8 cellular contexts compared by ENCODE assay signal in the genomic region with DNA sequence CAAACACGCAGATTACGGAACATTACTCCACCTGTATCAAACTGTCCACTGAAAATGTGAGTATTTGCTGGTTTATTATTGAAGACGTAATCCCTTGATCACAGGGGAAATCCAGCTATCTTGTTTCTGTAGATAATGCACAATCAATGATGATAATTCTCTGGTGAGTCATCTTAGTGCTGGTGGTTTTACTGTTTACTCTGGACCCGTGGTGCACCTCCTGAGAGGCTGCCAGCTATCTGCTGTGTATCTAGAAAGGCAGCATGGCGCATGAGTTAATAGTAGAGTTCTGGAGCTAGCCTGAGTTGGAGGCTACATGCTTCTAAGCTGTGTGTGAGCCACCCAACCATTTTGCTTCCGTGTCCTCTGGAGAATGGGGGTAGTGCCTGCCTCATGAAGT.
DNase-seq lines count a peak whose midpoint lies in the region; ATAC-seq and FAIRE-seq lines count a peak whose summit lies in the region.
"Had no signal": no experiment of that assay in that cellular context is flagged by ENCODE, and none has a peak within 500 bp of the region (broad histone marks: within the 10 kb centered on the region; RNA-seq: fewer than 3 reads in every experiment).

No MANE protein-coding gene starts in this region.

- in situ Hi-C loops in KBM-7 (cut with MboI; ENCODE audit: low pct_unique_long_range_greater_than_20kb, low sequenced_read_pairs): no loop called here

- ATAC-seq in GM18861 (IDR thresholded peaks at IDR 0.05; ENCODE audit: unreplicated experiment): peak; percentile 27

- peak; percentile 72 for FAIRE-seq in RCC 7860 (lab: Jason Lieb, UNC)

- DNase-seq in RCC 7860 (ENCODE audit: low spot score) (peak; percentile 81), brain pericyte (ENCODE audit: low read depth, low spot score) (peak; percentile 49), NCI-H2107 treated with DMSO at 0.1 percent for 48 hours (lab: John Stamatoyannopoulos, UW; ENCODE audit: unreplicated experiment) (no peak), KBM-7 (no peak), NK-92 (lab: John Stamatoyannopoulos, UW; ENCODE audit: unreplicated experiment) (no peak)
- DNase-seq in stimulated activated CD4-positive, alpha-beta T cell treated with anti-CD3 and anti-CD28 coated beads, Interleukin-15, amount 100 ng/mL, for 24 hours: peak; percentile 40
- DNase-seq: sigmoid colon had no signal

Comparison
In these comparisons a context has a peak if more than half of its experiments do, and no peak if none do; other contexts are left out.
1. DNase-seq: peak in RCC 7860 (single experiment), brain pericyte (single experiment) and stimulated activated CD4-positive, alpha-beta T cell treated with anti-CD3 and anti-CD28 coated beads, Interleukin-15, amount 100 ng/mL, for 24 hours (single experiment); none in NCI-H2107 treated with DMSO at 0.1 percent for 48 hours (single experiment), KBM-7 (single experiment) and NK-92 (single experiment).